24 cellular contexts compared by ENCODE assay signal in the genomic region with DNA sequence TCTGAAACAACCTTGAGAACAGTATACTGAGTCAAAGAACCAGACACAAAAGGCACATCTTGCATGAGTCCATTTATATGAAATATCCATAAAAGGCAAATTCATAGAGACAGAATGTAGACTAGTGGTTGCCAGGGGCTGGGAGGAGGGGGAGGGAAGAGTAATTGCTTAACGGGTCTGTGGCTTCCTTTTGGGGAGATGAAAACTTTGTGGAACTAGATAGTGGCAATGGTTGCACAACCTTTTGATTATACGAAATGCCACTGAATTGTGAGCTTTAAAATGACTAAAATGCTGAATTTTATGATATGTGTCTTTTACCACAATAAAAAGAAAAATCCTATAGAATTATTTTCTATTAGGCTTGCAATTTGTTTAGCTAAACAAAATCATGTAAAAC. TPM values are rescaled to one million over a fixed set of nuclear protein-coding genes. Genes with fewer than 3 reads are reported as not detected.
DNase-seq lines count a peak whose midpoint lies in the region; ATAC-seq and TF ChIP-seq lines count a peak whose summit lies in the region.
"Had no signal": no experiment of that assay in that cellular context is flagged by ENCODE, and none has a peak within 500 bp of the region (broad histone marks: within the 10 kb centered on the region; RNA-seq: fewer than 3 reads in every experiment).

No MANE protein-coding gene starts in this region.

- no peak for DNase-seq in activated CD8-positive, alpha-beta T cell treated with anti-CD3 and anti-CD28 coated beads, Interleukin-2, amount 10 ng/mL, durations not matched to agents 7 days and 5 days
- no peak for DNase-seq in activated CD8-positive, alpha-beta T cell treated with anti-CD3 and anti-CD28 coated beads for 36 hours
- DNase-seq in MV-4-11 (lab: John Stamatoyannopoulos, UW) = peak; percentile 91
- no peak for DNase-seq in SK-N-MC (ENCODE audit: low read depth, low spot score)
- no peak for DNase-seq in naive thymus-derived CD4-positive, alpha-beta T cell
- no peak for DNase-seq in OCI-LY7 (ENCODE audit: low spot score)
- no peak for DNase-seq in tibial artery
- DNase-seq in retina = no peak
- DNase-seq: 8988T; activated CD4-positive, alpha-beta T cell treated with anti-CD3 and anti-CD28 coated beads, Interleukin-2, amount 10 ng/mL, durations not matched to agents 7 days and 5 days; activated naive CD4-positive, alpha-beta T cell treated with anti-CD3 and anti-CD28 coated beads, Interleukin-2, amount 50 U/mL, for 16 hours; anterior cingulate cortex; CD4-positive, alpha-beta memory T cell; effector CD4-positive, alpha-beta T cell; kidney glomerular epithelial cell; nephron progenitor cell; ovary; stomach; T-helper 2 cell had no signal

- H3K79me2 ChIP-seq in OCI-LY7 (ENCODE audit: insufficient read depth, low read depth, low read length) = no peaks in the 10 kb centered on the region

- H3K27me3 ChIP-seq in naive thymus-derived CD4-positive, alpha-beta T cell (ENCODE audit: control insufficient read depth in 2 of 2, insufficient read depth in 2 of 2, low read length in 2 of 2) = no peaks in the 10 kb centered on the region
- H3K27me3 ChIP-seq in tibial artery = no peaks in the 10 kb centered on the region
- H3K27me3 ChIP-seq: ovary, stomach, tibial nerve had no signal

- peak; percentile 33 for ATAC-seq in activated CD8-positive, alpha-beta T cell treated with anti-CD3 and anti-CD28 coated beads, Interleukin-2, amount 10 ng/mL, durations not matched to agents 7 days and 5 days
- no peak for ATAC-seq in activated CD8-positive, alpha-beta T cell treated with anti-CD3 and anti-CD28 coated beads for 36 hours
- ATAC-seq in naive thymus-derived CD4-positive, alpha-beta T cell = peak; percentile 27

- no peak overlapping the region for H2AFZ ChIP-seq in OCI-LY7 (ENCODE audit: low read length)

- H3K27ac ChIP-seq in SK-N-MC = peak overlapping the region; percentile 27
- no peak overlapping the region for H3K27ac ChIP-seq in naive thymus-derived CD4-positive, alpha-beta T cell (ENCODE audit: low read depth, low read length)
- no peak overlapping the region for H3K27ac ChIP-seq in OCI-LY7 (ENCODE audit: low read depth, low read length, poor library complexity, severe bottlenecking)
- H3K27ac ChIP-seq in tibial artery = no peak overlapping the region
- H3K27ac ChIP-seq: ovary, stomach, tibial nerve had no signal

- no peaks in the 10 kb centered on the region for H3K36me3 Mint-ChIP-seq in activated CD8-positive, alpha-beta T cell treated with anti-CD3 and anti-CD28 coated beads, Interleukin-2, amount 10 ng/mL, durations not matched to agents 7 days and 5 days (ENCODE audit: low read depth)
- H3K36me3 Mint-ChIP-seq in activated CD8-positive, alpha-beta T cell treated with anti-CD3 and anti-CD28 coated beads for 36 hours (ENCODE audit: low read depth) = no peaks in the 10 kb centered on the region
- H3K36me3 Mint-ChIP-seq in naive thymus-derived CD4-positive, alpha-beta T cell = peaks cover 0 to 3% (median 0%) of the 10 kb centered on the region in 5 donors
- H3K36me3 Mint-ChIP-seq: CD4-positive, alpha-beta memory T cell had no signal

- no peaks in the 10 kb centered on the region for H4K20me1 ChIP-seq in OCI-LY7 (ENCODE audit: insufficient read depth, low read length)

- intact Hi-C loops in activated CD8-positive, alpha-beta T cell treated with anti-CD3 and anti-CD28 coated beads for 36 hours (cut with micrococcal nuclease) = no loop called here
- intact Hi-C loops in naive thymus-derived CD4-positive, alpha-beta T cell (cut with micrococcal nuclease) = no loop called here
- intact Hi-C loops in OCI-LY7 (cut with micrococcal nuclease; ENCODE audit: unreplicated experiment) = no loop called here
- intact Hi-C loops in tibial artery (cut with DNase I; ENCODE audit: low total_unique reads) = no loop called here

- H3K27me3 Mint-ChIP-seq in activated CD8-positive, alpha-beta T cell treated with anti-CD3 and anti-CD28 coated beads, Interleukin-2, amount 10 ng/mL, durations not matched to agents 7 days and 5 days (ENCODE audit: low read depth) = peaks cover 26% of the 10 kb centered on the region
- H3K27me3 Mint-ChIP-seq in activated CD8-positive, alpha-beta T cell treated with anti-CD3 and anti-CD28 coated beads for 36 hours = peaks cover 7% of the 10 kb centered on the region
- peaks cover 9 to 52% (median 11%) of the 10 kb centered on the region in 5 donors for H3K27me3 Mint-ChIP-seq in naive thymus-derived CD4-positive, alpha-beta T cell

- no peak for TF ChIP-seq CTCF in activated CD8-positive, alpha-beta T cell treated with anti-CD3 and anti-CD28 coated beads for 36 hours (IDR thresholded peaks at IDR 0.05)
- no peak for TF ChIP-seq CTCF in OCI-LY7 (conservative IDR thresholded peaks at IDR 0.05; ENCODE audit: low read length)
- no peak for TF ChIP-seq CTCF in tibial artery (IDR thresholded peaks at IDR 0.05)

- H3K4me3 ChIP-seq in SK-N-MC = peak overlapping the region; percentile 11; the same call in 1 of the 2 replicates
- no peak overlapping the region for H3K4me3 ChIP-seq in naive thymus-derived CD4-positive, alpha-beta T cell (ENCODE audit: low read length)
- no peak overlapping the region for H3K4me3 ChIP-seq in OCI-LY7 (ENCODE audit: low read depth, low read length, poor library complexity, severe bottlenecking)
- H3K4me3 ChIP-seq in tibial artery = no peak overlapping the region
- H3K4me3 ChIP-seq: lung, ovary, skin epidermis, stomach, tibial nerve had no signal

- POLR2A ChIA-PET in activated CD8-positive, alpha-beta T cell treated with anti-CD3 and anti-CD28 coated beads, Interleukin-2, amount 10 ng/mL, durations not matched to agents 7 days and 5 days (lab: Charles Lee) = no interaction called here
- POLR2A ChIA-PET in activated CD8-positive, alpha-beta T cell treated with anti-CD3 and anti-CD28 coated beads for 36 hours (lab: Charles Lee) = no interaction called here
- POLR2A ChIA-PET in naive thymus-derived CD4-positive, alpha-beta T cell (lab: Charles Lee) = no interaction called here
- POLR2A ChIA-PET in OCI-LY7 (lab: Charles Lee) = interaction anchor here (0.7 to 1.2 kb wide), 4 partner anchors 10 to 373 kb away, joined by 3 to 8 read pairs (median 3); no protein-coding TSS in a partner anchor

- peaks cover 5% of the 10 kb centered on the region for H3K9me3 Mint-ChIP-seq in activated CD8-positive, alpha-beta T cell treated with anti-CD3 and anti-CD28 coated beads, Interleukin-2, amount 10 ng/mL, durations not matched to agents 7 days and 5 days (ENCODE audit: insufficient read depth)
- no peaks in the 10 kb centered on the region for H3K9me3 Mint-ChIP-seq in activated CD8-positive, alpha-beta T cell treated with anti-CD3 and anti-CD28 coated beads for 36 hours
- H3K9me3 Mint-ChIP-seq in naive thymus-derived CD4-positive, alpha-beta T cell = peaks cover 0 to 1% (median 0%) of the 10 kb centered on the region in 11 donors
- H3K9me3 Mint-ChIP-seq: activated T-helper 1 cell treated with anti-CD3 and anti-CD28 coated beads, Interleukin-12 subunit alpha, Interleukin-12 subunit beta, Interleukin-2, Interleukin-4 antibody, amounts not matched to agents 30 ng/mL and 10 ng/mL and 1 ng/mL, durations not matched to agents 14 hours and 24 hours and 36 hours; CD4-positive, alpha-beta memory T cell; nephron progenitor cell had no signal

- no peak overlapping the region for H3K4me3 Mint-ChIP-seq in activated CD8-positive, alpha-beta T cell treated with anti-CD3 and anti-CD28 coated beads, Interleukin-2, amount 10 ng/mL, durations not matched to agents 7 days and 5 days
- H3K4me3 Mint-ChIP-seq in activated CD8-positive, alpha-beta T cell treated with anti-CD3 and anti-CD28 coated beads for 36 hours = no peak overlapping the region
- H3K4me3 Mint-ChIP-seq in naive thymus-derived CD4-positive, alpha-beta T cell = no peak overlapping the region
- H3K4me3 Mint-ChIP-seq: activated CD4-positive, alpha-beta T cell treated with anti-CD3 and anti-CD28 coated beads, Interleukin-2, amount 10 ng/mL, durations not matched to agents 7 days and 5 days; activated T-helper 1 cell treated with anti-CD3 and anti-CD28 coated beads, Interleukin-12 subunit alpha, Interleukin-12 subunit beta, Interleukin-2, Interleukin-4 antibody, amounts not matched to agents 30 ng/mL and 10 ng/mL and 1 ng/mL, durations not matched to agents 14 hours and 24 hours and 36 hours; CD4-positive, alpha-beta memory T cell; nephron progenitor cell had no signal

- CTCF ChIA-PET in activated CD8-positive, alpha-beta T cell treated with anti-CD3 and anti-CD28 coated beads, Interleukin-2, amount 10 ng/mL, durations not matched to agents 7 days and 5 days (lab: Charles Lee) = interaction anchor here (1.1 to 1.8 kb wide), 4 partner anchors 8 to 43 kb away, joined by 3 to 9 read pairs (median 4); no protein-coding TSS in a partner anchor
- CTCF ChIA-PET in activated CD8-positive, alpha-beta T cell treated with anti-CD3 and anti-CD28 coated beads for 36 hours (lab: Charles Lee) = interaction anchor here (1.1 kb wide), 2 partner anchors 9 to 30 kb away, joined by 3 to 4 read pairs; no protein-coding TSS in a partner anchor
- CTCF ChIA-PET in naive thymus-derived CD4-positive, alpha-beta T cell (lab: Charles Lee) = no interaction called here
- CTCF ChIA-PET in OCI-LY7 (lab: Charles Lee; ENCODE audit: unreplicated experiment) = no interaction called here

- no peak overlapping the region for H3K9ac ChIP-seq in SK-N-MC (ENCODE audit: insufficient read length)

- no TSS peak for BruUV-seq in OCI-LY7 (replicated peaks; lab: Mats Ljungman, UMichigan)

- no peak overlapping the region for H3K27ac Mint-ChIP-seq in activated CD8-positive, alpha-beta T cell treated with anti-CD3 and anti-CD28 coated beads, Interleukin-2, amount 10 ng/mL, durations not matched to agents 7 days and 5 days
- H3K27ac Mint-ChIP-seq in activated CD8-positive, alpha-beta T cell treated with anti-CD3 and anti-CD28 coated beads for 36 hours = no peak overlapping the region
- no peak overlapping the region for H3K27ac Mint-ChIP-seq in naive thymus-derived CD4-positive, alpha-beta T cell
- H3K27ac Mint-ChIP-seq: activated CD4-positive, alpha-beta T cell treated with anti-CD3 and anti-CD28 coated beads, Interleukin-2, amount 10 ng/mL, durations not matched to agents 7 days and 5 days; activated T-helper 1 cell treated with anti-CD3 and anti-CD28 coated beads, Interleukin-12 subunit alpha, Interleukin-12 subunit beta, Interleukin-2, Interleukin-4 antibody, amounts not matched to agents 30 ng/mL and 10 ng/mL and 1 ng/mL, durations not matched to agents 14 hours and 24 hours and 36 hours; CD4-positive, alpha-beta memory T cell; nephron progenitor cell had no signal

- no peaks in the 10 kb centered on the region for H3K4me1 ChIP-seq in naive thymus-derived CD4-positive, alpha-beta T cell (ENCODE audit: control insufficient read depth in 2 of 2, insufficient read depth in 2 of 2, low read length in 2 of 2)
- H3K4me1 ChIP-seq in OCI-LY7 (ENCODE audit: insufficient read depth, low read length, poor library complexity, severe bottlenecking) (no peaks in the 10 kb centered on the region), tibial artery (peaks cover 0 to 24% (median 6%) of the 10 kb centered on the region in 4 donors)

- H3K36me3 ChIP-seq in SK-N-MC (ENCODE audit: insufficient read depth, low read length) = no peaks in the 10 kb centered on the region
- no peaks in the 10 kb centered on the region for H3K36me3 ChIP-seq in naive thymus-derived CD4-positive, alpha-beta T cell (ENCODE audit: control insufficient read depth in 2 of 3, insufficient read depth in 3 of 3, low read length in 3 of 3)
- no peaks in the 10 kb centered on the region for H3K36me3 ChIP-seq in OCI-LY7 (ENCODE audit: insufficient read depth, low read length)
- H3K36me3 ChIP-seq in tibial artery = no peaks in the 10 kb centered on the region
- H3K36me3 ChIP-seq: ovary, stomach, tibial nerve had no signal

- H3K9me2 ChIP-seq in OCI-LY7 (ENCODE audit: insufficient read depth, low read length) = no peaks in the 10 kb centered on the region

- H3K4me1 Mint-ChIP-seq in activated CD8-positive, alpha-beta T cell treated with anti-CD3 and anti-CD28 coated beads, Interleukin-2, amount 10 ng/mL, durations not matched to agents 7 days and 5 days (ENCODE audit: low read depth) = peaks cover 40% of the 10 kb centered on the region
- H3K4me1 Mint-ChIP-seq in activated CD8-positive, alpha-beta T cell treated with anti-CD3 and anti-CD28 coated beads for 36 hours (ENCODE audit: low read depth) = peaks cover 13% of the 10 kb centered on the region
- peaks cover 0 to 17% (median 5%) of the 10 kb centered on the region in 7 donors for H3K4me1 Mint-ChIP-seq in naive thymus-derived CD4-positive, alpha-beta T cell

- no peaks in the 10 kb centered on the region for H3K9me3 ChIP-seq in SK-N-MC (ENCODE audit: low read depth, low read length)
- no peaks in the 10 kb centered on the region for H3K9me3 ChIP-seq in naive thymus-derived CD4-positive, alpha-beta T cell (ENCODE audit: control insufficient read depth in 2 of 3, low read length in 3 of 3)
- H3K9me3 ChIP-seq in OCI-LY7 (ENCODE audit: low read length) = no peaks in the 10 kb centered on the region
- H3K9me3 ChIP-seq in tibial artery = no peaks in the 10 kb centered on the region
- H3K9me3 ChIP-seq: ovary, stomach, tibial nerve had no signal

- H3K4me2 ChIP-seq in OCI-LY7 (ENCODE audit: low read length) = no peak overlapping the region

RNA-seq across cellular contexts. Expression of gene ADRB1, which starts 16.8 kb away (rescaled TPM):
- total RNA-seq in activated CD8-positive, alpha-beta T cell treated with anti-CD3 and anti-CD28 coated beads, Interleukin-2, amount 10 ng/mL, durations not matched to agents 7 days and 5 days = under 1 TPM; 0.29 to 0.45 TPM
- total RNA-seq in activated CD8-positive, alpha-beta T cell treated with anti-CD3 and anti-CD28 coated beads for 36 hours = under 1 TPM; 0.27 to 0.40 TPM
- under 1 TPM in 2 of 5 experiments, not detected in 3; 0.29 to 0.64 TPM for total RNA-seq in naive thymus-derived CD4-positive, alpha-beta T cell
- polyA plus RNA-seq in naive thymus-derived CD4-positive, alpha-beta T cell = not detected
- total RNA-seq in OCI-LY7 (2014; rRNA removed; shearing (Covaris generic)) = 1.1 and 2.0 TPM in 2 replicates
- total RNA-seq in OCI-LY7 (2022) = 1.3 and 1.4 TPM in 2 replicates
- total RNA-seq: activated CD4-positive, alpha-beta T cell treated with anti-CD3 and anti-CD28 coated beads, Interleukin-2, amount 10 ng/mL, durations not matched to agents 7 days and 5 days; activated T-helper 1 cell treated with anti-CD3 and anti-CD28 coated beads, Interleukin-12 subunit alpha, Interleukin-12 subunit beta, Interleukin-2, Interleukin-4 antibody, amounts not matched to agents 30 ng/mL and 10 ng/mL and 1 ng/mL, durations not matched to agents 14 hours and 24 hours and 36 hours; CD4-positive, alpha-beta memory T cell; RPMI7951 had no signal
- polyA plus RNA-seq: CD4-positive, alpha-beta memory T cell had no signal

Comparison
In these comparisons a context has a peak if more than half of its experiments do, and no peak if none do; other contexts are left out.
1. CTCF ChIA-PET loops: an anchor here in activated CD8-positive, alpha-beta T cell treated with anti-CD3 and anti-CD28 coated beads, Interleukin-2, amount 10 ng/mL, durations not matched to agents 7 days and 5 days (1.1 to 1.8 kb wide) and activated CD8-positive, alpha-beta T cell treated with anti-CD3 and anti-CD28 coated beads for 36 hours (1.1 kb wide); none called in naive thymus-derived CD4-positive, alpha-beta T cell and OCI-LY7.